In the genomic region with DNA sequence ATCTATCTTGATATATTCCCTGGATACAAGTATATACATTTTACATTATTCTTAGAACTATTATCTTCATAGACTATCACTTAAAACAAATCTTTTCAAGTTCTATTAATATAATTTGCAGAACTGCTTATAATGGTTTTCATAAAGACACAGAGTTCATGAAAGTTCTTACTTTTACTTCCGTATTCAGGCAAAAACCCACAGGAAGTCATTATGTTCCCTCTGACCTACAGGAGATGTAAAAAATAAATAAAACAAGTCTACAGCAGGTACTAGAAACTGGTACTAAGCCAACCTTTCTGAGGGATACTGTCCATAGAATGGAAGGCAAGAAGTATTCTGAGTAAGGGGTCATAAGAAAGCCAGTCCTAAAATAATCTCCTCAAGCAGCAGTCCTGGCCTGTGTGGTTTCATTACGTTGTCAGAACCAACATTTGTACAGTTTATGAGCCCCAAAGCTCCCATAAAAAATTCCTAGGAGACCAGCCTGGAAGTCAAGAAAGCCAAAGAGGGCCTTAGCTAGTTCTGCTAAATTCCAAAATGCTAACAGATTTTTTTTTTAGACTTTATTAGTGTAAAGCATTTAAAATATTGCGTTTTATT, we compare ENCODE assay signal across 10 cellular contexts.
DNase-seq lines count a peak whose midpoint lies in the region; ATAC-seq and FAIRE-seq lines count a peak whose summit lies in the region.
"Had no signal": no experiment of that assay in that cellular context is flagged by ENCODE, and none has a peak within 500 bp of the region (broad histone marks: within the 10 kb centered on the region; RNA-seq: fewer than 3 reads in every experiment).

No MANE protein-coding gene starts in this region.

- no peaks in the 10 kb centered on the region for H3K36me3 ChIP-seq in naive thymus-derived CD4-positive, alpha-beta T cell (ENCODE audit: control insufficient read depth in 2 of 3, insufficient read depth in 3 of 3, low read length in 3 of 3)

- H3K4me1 ChIP-seq in naive thymus-derived CD4-positive, alpha-beta T cell (ENCODE audit: control insufficient read depth in 2 of 2, insufficient read depth in 2 of 2, low read length in 2 of 2), result peaks cover 8 to 9% of the 10 kb centered on the region in 2 donors

- peaks cover 0 to 26% (median 3%) of the 10 kb centered on the region in 5 donors for H3K36me3 Mint-ChIP-seq in naive thymus-derived CD4-positive, alpha-beta T cell

- no peaks in the 10 kb centered on the region for H3K27me3 ChIP-seq in naive thymus-derived CD4-positive, alpha-beta T cell (ENCODE audit: control insufficient read depth in 2 of 2, insufficient read depth in 2 of 2, low read length in 2 of 2)

- CTCF ChIA-PET in naive thymus-derived CD4-positive, alpha-beta T cell (lab: Charles Lee), result interaction anchor here (1.5 kb wide), 1 partner anchor 12 kb away, joined by 3 read pairs; no protein-coding TSS in a partner anchor

- no peaks in the 10 kb centered on the region for H3K9me3 ChIP-seq in naive thymus-derived CD4-positive, alpha-beta T cell (ENCODE audit: control insufficient read depth in 2 of 3, low read length in 3 of 3)

- H3K27ac ChIP-seq in naive thymus-derived CD4-positive, alpha-beta T cell (ENCODE audit: low read depth, low read length), result no peak overlapping the region
- H3K27ac ChIP-seq: epithelial cell of prostate had no signal

- peaks cover 13 to 43% (median 31%) of the 10 kb centered on the region in 7 donors for H3K4me1 Mint-ChIP-seq in naive thymus-derived CD4-positive, alpha-beta T cell

- ATAC-seq in GM18517 (IDR thresholded peaks at IDR 0.05; ENCODE audit: unreplicated experiment) (peak; percentile 87), HG02610 (IDR thresholded peaks at IDR 0.05; ENCODE audit: unreplicated experiment) (peak; percentile 62)
- ATAC-seq in naive thymus-derived CD4-positive, alpha-beta T cell, result peak; percentile 53
- ATAC-seq: right cardiac atrium had no signal

- peak overlapping the region; percentile 43 for H3K4me3 ChIP-seq in naive thymus-derived CD4-positive, alpha-beta T cell (ENCODE audit: low read length)

- FAIRE-seq in frontal cortex (lab: Jason Lieb, UNC), result no peak

- H3K27me3 Mint-ChIP-seq in naive thymus-derived CD4-positive, alpha-beta T cell, result no peaks in the 10 kb centered on the region

- DNase-seq in NAMALWA (ENCODE audit: low spot score), result peak; percentile 79
- DNase-seq in naive thymus-derived CD4-positive, alpha-beta T cell, result peak in 2 of 9 donors; percentile 10 to 29
- DNase-seq in NCI-H82 treated with DMSO at 0.1 percent for 48 hours (lab: John Stamatoyannopoulos, UW; ENCODE audit: unreplicated experiment), result no peak
- no peak for DNase-seq in frontal cortex (ENCODE audit: low spot score in 2 of 2)
- no peak for DNase-seq in NCI-H2107 treated with DMSO at 0.1 percent for 48 hours (lab: John Stamatoyannopoulos, UW; ENCODE audit: unreplicated experiment)
- DNase-seq in DMS 273 treated with DMSO at 0.1 percent for 48 hours (lab: John Stamatoyannopoulos, UW), result no peak
- DNase-seq: right cardiac atrium had no signal

- H3K27ac Mint-ChIP-seq in naive thymus-derived CD4-positive, alpha-beta T cell, result peak overlapping the region in 7 of 9 donors; percentile 36 to 87 (median 57)

- intact Hi-C loops in naive thymus-derived CD4-positive, alpha-beta T cell (cut with micrococcal nuclease), result loop anchor here (1.0 to 5.0 kb wide), 3 partner anchors 10 to 34 kb away; no protein-coding TSS in a partner anchor

- POLR2A ChIA-PET in naive thymus-derived CD4-positive, alpha-beta T cell (lab: Charles Lee), result interaction anchor here (1.4 kb wide), 1 partner anchor 16 kb away, joined by 3 read pairs; no protein-coding TSS in a partner anchor

- H3K9me3 Mint-ChIP-seq in naive thymus-derived CD4-positive, alpha-beta T cell, result no peaks in the 10 kb centered on the region

- H3K4me3 Mint-ChIP-seq in naive thymus-derived CD4-positive, alpha-beta T cell, result peak overlapping the region in 8 of 10 donors; percentile 41 to 62 (median 51)
